Comparison of ENCODE assay signal across 10 cellular contexts in the genomic region with DNA sequence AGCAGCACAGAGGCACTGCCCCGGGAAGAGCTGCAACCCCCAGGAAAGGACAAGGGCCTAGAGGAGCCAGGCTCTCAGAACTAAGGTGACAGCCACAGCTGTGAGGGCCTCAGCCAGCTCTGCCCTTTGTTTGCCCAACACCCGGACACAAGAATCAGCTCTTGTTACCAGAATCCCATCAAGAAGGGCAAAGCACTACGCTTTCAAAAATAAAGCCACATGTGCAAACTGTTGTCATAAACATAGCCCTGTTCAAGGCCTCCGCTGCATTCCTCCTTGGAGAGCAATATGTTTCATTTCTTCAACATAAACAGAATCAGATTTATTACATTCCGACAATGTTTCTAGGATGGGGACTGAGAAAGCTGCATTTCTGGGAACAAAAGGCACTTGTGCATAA.
DNase-seq lines count a peak whose midpoint lies in the region; ATAC-seq and TF ChIP-seq lines count a peak whose summit lies in the region.
"Had no signal": no experiment of that assay in that cellular context is flagged by ENCODE, and none has a peak within 500 bp of the region (broad histone marks: within the 10 kb centered on the region; RNA-seq: fewer than 3 reads in every experiment).

No MANE protein-coding gene starts in this region.

- in situ Hi-C loops in KBM-7 (cut with MboI; ENCODE audit: low pct_unique_long_range_greater_than_20kb, low sequenced_read_pairs), result no loop called here

- H3K36me3 Mint-ChIP-seq in WTC11, result 0 out of 2 replicates have a peak, but pooled peaks cover 2% of the 10 kb centered on the region
- no peaks in the 10 kb centered on the region for H3K36me3 Mint-ChIP-seq in glutamatergic neuron (ENCODE audit: unreplicated experiment)
- H3K36me3 Mint-ChIP-seq in activated CD8-positive, alpha-beta memory T cell treated with anti-CD3 and anti-CD28 coated beads, Interleukin-2, amount 10 ng/mL, durations not matched to agents 7 days and 5 days, result peaks cover 2% of the 10 kb centered on the region

- H3K36me3 ChIP-seq in parathyroid adenoma (ENCODE audit: control insufficient read depth, insufficient read depth, low read length), result no peaks in the 10 kb centered on the region

- DNase-seq in AG09319 (ENCODE audit: extremely low read depth, low read depth) (peak; percentile 80), WTC11 (ENCODE audit: low spot score) (no peak), glutamatergic neuron (no peak), RKO (ENCODE audit: low spot score) (no peak), KBM-7 (no peak), HK-2 (ENCODE audit: unreplicated experiment) (no peak)
- DNase-seq in activated CD8-positive, alpha-beta memory T cell treated with anti-CD3 and anti-CD28 coated beads, Interleukin-2, amount 10 ng/mL, durations not matched to agents 7 days and 5 days, result no peak
- DNase-seq: NCI-H1436, T-helper 9 cell had no signal

- H3K9ac ChIP-seq in parathyroid adenoma, result no peak overlapping the region

- TF ChIP-seq CTCF in AG09319 (IDR thresholded peaks at IDR 0.05; ENCODE audit: low read depth, low read length) (no peak), WTC11 (IDR thresholded peaks at IDR 0.05) (no peak), glutamatergic neuron (IDR thresholded peaks at IDR 0.05; ENCODE audit: partially characterized antibody, unreplicated experiment) (no peak), parathyroid adenoma (IDR thresholded peaks at IDR 0.05) (no peak)

- peaks cover 42% of the 10 kb centered on the region for H3K4me1 ChIP-seq in parathyroid adenoma

- no peaks in the 10 kb centered on the region for H3K79me2 ChIP-seq in parathyroid adenoma

- H3K27me3 Mint-ChIP-seq in WTC11 (ENCODE audit: low read depth) (no peaks in the 10 kb centered on the region), glutamatergic neuron (ENCODE audit: unreplicated experiment) (peaks cover 40% of the 10 kb centered on the region)
- no peaks in the 10 kb centered on the region for H3K27me3 Mint-ChIP-seq in activated CD8-positive, alpha-beta memory T cell treated with anti-CD3 and anti-CD28 coated beads, Interleukin-2, amount 10 ng/mL, durations not matched to agents 7 days and 5 days

- no peak overlapping the region for H3K4me3 Mint-ChIP-seq in WTC11
- peak overlapping the region; percentile 74 for H3K4me3 Mint-ChIP-seq in glutamatergic neuron (ENCODE audit: unreplicated experiment)
- no peak overlapping the region for H3K4me3 Mint-ChIP-seq in activated CD8-positive, alpha-beta memory T cell treated with anti-CD3 and anti-CD28 coated beads, Interleukin-2, amount 10 ng/mL, durations not matched to agents 7 days and 5 days

- POLR2A ChIA-PET in WTC11 (lab: Charles Lee), result interaction anchor here (0.5 kb wide), 1 partner anchor 34 kb away, joined by 4 read pairs; no protein-coding TSS in a partner anchor

- peaks cover 88% of the 10 kb centered on the region for H3K4me1 Mint-ChIP-seq in WTC11
- peaks cover 81% of the 10 kb centered on the region for H3K4me1 Mint-ChIP-seq in glutamatergic neuron (ENCODE audit: low read depth, unreplicated experiment)
- peaks cover 11% of the 10 kb centered on the region for H3K4me1 Mint-ChIP-seq in activated CD8-positive, alpha-beta memory T cell treated with anti-CD3 and anti-CD28 coated beads, Interleukin-2, amount 10 ng/mL, durations not matched to agents 7 days and 5 days

- no peak overlapping the region for H3K4me2 ChIP-seq in parathyroid adenoma (ENCODE audit: low read length)

- no peak overlapping the region for H3K4me3 ChIP-seq in parathyroid adenoma (ENCODE audit: low read depth, low read length)

- no peak for ATAC-seq in WTC11
- ATAC-seq in activated CD8-positive, alpha-beta memory T cell treated with anti-CD3 and anti-CD28 coated beads, Interleukin-2, amount 10 ng/mL, durations not matched to agents 7 days and 5 days, result no peak

- no peaks in the 10 kb centered on the region for H3K9me3 Mint-ChIP-seq in WTC11
- peaks cover 57% of the 10 kb centered on the region for H3K9me3 Mint-ChIP-seq in glutamatergic neuron (ENCODE audit: unreplicated experiment)
- no peaks in the 10 kb centered on the region for H3K9me3 Mint-ChIP-seq in activated CD8-positive, alpha-beta memory T cell treated with anti-CD3 and anti-CD28 coated beads, Interleukin-2, amount 10 ng/mL, durations not matched to agents 7 days and 5 days (ENCODE audit: low read depth)

- CTCF ChIA-PET in WTC11 (lab: Charles Lee), result interaction anchor here (0.6 to 1.8 kb wide), 6 partner anchors 19 to 165 kb away, joined by 3 to 5 read pairs (median 3); no protein-coding TSS in a partner anchor
- CTCF ChIA-PET in activated CD8-positive, alpha-beta memory T cell treated with anti-CD3 and anti-CD28 coated beads, Interleukin-2, amount 10 ng/mL, durations not matched to agents 7 days and 5 days (lab: Charles Lee), result no interaction called here

- H2AFZ ChIP-seq in parathyroid adenoma, result no peak overlapping the region

- H3K27me3 ChIP-seq in parathyroid adenoma (ENCODE audit: control insufficient read depth, insufficient read depth, low read length), result no peaks in the 10 kb centered on the region

- peak overlapping the region; percentile 78 for H3K27ac ChIP-seq in parathyroid adenoma

- H3K27ac Mint-ChIP-seq in WTC11, result peak overlapping the region; percentile 90
- peak overlapping the region; percentile 96 for H3K27ac Mint-ChIP-seq in glutamatergic neuron (ENCODE audit: unreplicated experiment)
- no peak overlapping the region for H3K27ac Mint-ChIP-seq in activated CD8-positive, alpha-beta memory T cell treated with anti-CD3 and anti-CD28 coated beads, Interleukin-2, amount 10 ng/mL, durations not matched to agents 7 days and 5 days

- H3K9me3 ChIP-seq in parathyroid adenoma (ENCODE audit: control insufficient read depth, low read length), result no peaks in the 10 kb centered on the region

TF ChIP-seq in WTC11, 78 proteins besides CTCF, POLR2A, EP300 and RAD21 (continues in another document):
- TF ChIP-seq, protein P1, sequence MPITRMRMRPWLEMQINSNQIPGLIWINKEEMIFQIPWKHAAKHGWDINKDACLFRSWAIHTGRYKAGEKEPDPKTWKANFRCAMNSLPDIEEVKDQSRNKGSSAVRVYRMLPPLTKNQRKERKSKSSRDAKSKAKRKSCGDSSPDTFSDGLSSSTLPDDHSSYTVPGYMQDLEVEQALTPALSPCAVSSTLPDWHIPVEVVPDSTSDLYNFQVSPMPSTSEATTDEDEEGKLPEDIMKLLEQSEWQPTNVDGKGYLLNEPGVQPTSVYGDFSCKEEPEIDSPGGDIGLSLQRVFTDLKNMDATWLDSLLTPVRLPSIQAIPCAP (CRISPR knock-in tag; IDR thresholded peaks at IDR 0.05), result no peak
- TF ChIP-seq ZNF671 (CRISPR knock-in tag; IDR thresholded peaks at IDR 0.05) (no peak), CBFB (CRISPR knock-in tag; IDR thresholded peaks at IDR 0.05; ENCODE audit: low read depth) (no peak), ELF4 (CRISPR knock-in tag; IDR thresholded peaks at IDR 0.05; ENCODE audit: low read depth) (no peak), SOX15 (CRISPR knock-in tag; IDR thresholded peaks at IDR 0.05) (no peak), ZNF317 (CRISPR knock-in tag; IDR thresholded peaks at IDR 0.05; ENCODE audit: borderline replicate concordance, low read depth) (no peak), ZNF219 (CRISPR knock-in tag; IDR thresholded peaks at IDR 0.05; ENCODE audit: borderline replicate concordance) (no peak), TEAD4 (CRISPR knock-in tag; IDR thresholded peaks at IDR 0.05) (no peak), NFYB (CRISPR knock-in tag; conservative IDR thresholded peaks at IDR 0.05; ENCODE audit: low read depth) (no peak), ZNF281 (CRISPR knock-in tag; IDR thresholded peaks at IDR 0.05) (no peak), MXD4 (CRISPR knock-in tag; IDR thresholded peaks at IDR 0.05; ENCODE audit: borderline replicate concordance) (no peak), FOXP1 (CRISPR knock-in tag; IDR thresholded peaks at IDR 0.05; ENCODE audit: borderline replicate concordance) (no peak), ESRRA (CRISPR knock-in tag; IDR thresholded peaks at IDR 0.05; ENCODE audit: borderline replicate concordance) (no peak), CREB1 (CRISPR knock-in tag; IDR thresholded peaks at IDR 0.05) (no peak), NR1H2 (CRISPR knock-in tag; IDR thresholded peaks at IDR 0.05) (no peak), FOXJ3 (CRISPR knock-in tag; IDR thresholded peaks at IDR 0.05; ENCODE audit: borderline replicate concordance) (no peak)
- TF ChIP-seq, protein P2, sequence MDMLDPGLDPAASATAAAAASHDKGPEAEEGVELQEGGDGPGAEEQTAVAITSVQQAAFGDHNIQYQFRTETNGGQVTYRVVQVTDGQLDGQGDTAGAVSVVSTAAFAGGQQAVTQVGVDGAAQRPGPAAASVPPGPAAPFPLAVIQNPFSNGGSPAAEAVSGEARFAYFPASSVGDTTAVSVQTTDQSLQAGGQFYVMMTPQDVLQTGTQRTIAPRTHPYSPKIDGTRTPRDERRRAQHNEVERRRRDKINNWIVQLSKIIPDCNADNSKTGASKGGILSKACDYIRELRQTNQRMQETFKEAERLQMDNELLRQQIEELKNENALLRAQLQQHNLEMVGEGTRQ (CRISPR knock-in tag; IDR thresholded peaks at IDR 0.05), result no peak
